Comparison of ENCODE assay signal across 18 cellular contexts in the genomic region with DNA sequence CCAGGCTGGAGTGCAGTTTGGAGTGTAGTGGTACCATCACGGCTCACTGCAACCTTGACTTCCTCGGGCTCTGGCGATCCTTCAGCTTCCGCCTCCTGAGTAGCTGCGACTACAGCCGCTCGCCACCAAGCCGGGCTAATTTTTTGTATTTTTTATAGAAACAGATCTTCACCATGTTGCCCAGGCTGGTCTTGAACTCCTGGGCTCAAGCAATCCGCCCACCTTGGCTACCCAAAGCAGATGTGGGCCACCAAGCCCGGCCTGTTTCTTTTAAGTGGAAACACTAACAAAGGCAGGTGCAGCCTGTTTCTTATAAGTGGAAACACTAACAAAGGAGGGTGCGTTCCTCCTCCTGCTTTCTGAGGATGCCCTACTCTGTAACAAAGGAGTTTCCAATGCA. TPM values are rescaled to one million over a fixed set of nuclear protein-coding genes. Genes with fewer than 3 reads are reported as not detected.
DNase-seq lines count a peak whose midpoint lies in the region; FAIRE-seq and TF ChIP-seq lines count a peak whose summit lies in the region.
"Had no signal": no experiment of that assay in that cellular context is flagged by ENCODE, and none has a peak within 500 bp of the region (broad histone marks: within the 10 kb centered on the region; RNA-seq: fewer than 3 reads in every experiment).

No MANE protein-coding gene starts in this region.

- peak; percentile 26 for FAIRE-seq in GM12891 (lab: Jason Lieb, UNC)
- FAIRE-seq: A549 had no signal

- no peak for TF ChIP-seq POLR2A in GM12891 (IDR thresholded peaks at IDR 0.05; ENCODE audit: low read depth, low read length)

- DNase-seq in NCI-H146 (lab: John Stamatoyannopoulos, UW): peak; percentile 36
- no peak for DNase-seq in NCI-H146 treated with DMSO at 0.1 percent for 48 hours (lab: John Stamatoyannopoulos, UW; ENCODE audit: unreplicated experiment)
- DNase-seq in GM12891 (ENCODE audit: insufficient read length, low spot score): no peak
- DNase-seq in NCI-H510A treated with DMSO at 0.1 percent for 48 hours (lab: John Stamatoyannopoulos, UW): peak; percentile 50
- peak; percentile 64 for DNase-seq in mesenteric fat pad (ENCODE audit: low spot score)
- no peak for DNase-seq in SK-N-DZ (ENCODE audit: low spot score)
- DNase-seq in DMS 273 treated with DMSO at 0.1 percent for 48 hours (lab: John Stamatoyannopoulos, UW): no peak
- no peak for DNase-seq in HUDEP-2 (lab: John Stamatoyannopoulos, UW; ENCODE audit: unreplicated experiment in 76 of 76)
- DNase-seq: CD4-positive, CD25-positive, alpha-beta regulatory T cell; central memory CD4-positive, alpha-beta T cell; effector CD8-positive, alpha-beta T cell; mammary epithelial cell; NCI-H1930; psoas muscle; T-helper 2 cell had no signal

TF ChIP-seq in GM12891, 5 proteins besides CTCF, POLR2A, EP300 and RAD21:
- TF ChIP-seq TAF1 (IDR thresholded peaks at IDR 0.05; ENCODE audit: low read depth, low read length) (no peak), PAX5 (IDR thresholded peaks at IDR 0.05; ENCODE audit: insufficient read depth, low read length, severe bottlenecking) (no peak), POLR2AphosphoS5 (IDR thresholded peaks at IDR 0.05; ENCODE audit: low read depth, low read length) (no peak), POU2F2 (IDR thresholded peaks at IDR 0.05; ENCODE audit: low read depth, low read length) (no peak), SPI1 (IDR thresholded peaks at IDR 0.05; ENCODE audit: low read depth, low read length) (no peak)

RNA-seq across cellular contexts. Expression of a gene that starts 18.2 kb away (rescaled TPM):
- 13.2 TPM for polyA plus RNA-seq in GM12891 (2012; ENCODE audit: low read depth, missing spikeins)
- total RNA-seq in mesenteric fat pad: 4.0 TPM
- not detected in 2 replicates for polyA plus RNA-seq in SK-N-DZ (2014; cell fraction: cytosol; rRNA removed)
- not detected in 2 replicates for polyA plus RNA-seq in SK-N-DZ (2014; cell fraction: nucleus; rRNA removed)
- total RNA-seq: fibroblast of lung, H7, mammary epithelial cell had no signal
- polyA plus RNA-seq: A549, fibroblast of lung had no signal

Comparison
In these comparisons a context has a peak if more than half of its experiments do, and no peak if none do; other contexts are left out.
1. DNase-seq: peak in NCI-H146 (single experiment), NCI-H510A treated with DMSO at 0.1 percent for 48 hours (single experiment) and mesenteric fat pad (single experiment); none in NCI-H146 treated with DMSO at 0.1 percent for 48 hours (single experiment), GM12891 (single experiment), SK-N-DZ (single experiment), DMS 273 treated with DMSO at 0.1 percent for 48 hours (single experiment) and HUDEP-2 (0 of 76).